8 cellular contexts compared by ENCODE assay signal in genomic region chr20:47357296-47358051, GRCh38. TPM values are rescaled to one million over a fixed set of nuclear protein-coding genes. Genes with fewer than 3 reads are reported as not detected.
DNase-seq lines count a peak whose midpoint lies in the region; ATAC-seq and TF ChIP-seq lines count a peak whose summit lies in the region.

No MANE protein-coding gene starts in this region.

- H3K4me3 ChIP-seq in BJ (ENCODE audit: low read depth, low read length) = no peak overlapping the region
- H3K4me3 ChIP-seq in HL-60 (replicated peaks; ENCODE audit: insufficient read depth, low read length) = no peak overlapping the region
- peak overlapping the region; percentile 69 for H3K4me3 ChIP-seq in OCI-LY3 (ENCODE audit: low read length)

- peaks cover 65% of the 10 kb centered on the region for H3K4me1 ChIP-seq in OCI-LY3 (ENCODE audit: low read length)

- H3K9ac ChIP-seq in OCI-LY3 (ENCODE audit: low read length) = peak overlapping the region; percentile 93

- peaks cover 3 to 59% (median 46%) of the 10 kb centered on the region in 4 donors for H3K4me1 Mint-ChIP-seq in naive thymus-derived CD8-positive, alpha-beta T cell
- peaks cover 83% of the 10 kb centered on the region for H3K4me1 Mint-ChIP-seq in stimulated activated memory B cell treated with anti-CD40 and anti-IgM and Interleukin-4, amounts not matched to agents 10 μg/mL and 1 μg/mL and 100 μg/mL, for 72 hours

- peak overlapping the region; percentile 43 for H2AFZ ChIP-seq in OCI-LY3 (ENCODE audit: low read depth, low read length)

- peak; percentile 67 for DNase-seq in BJ (ENCODE audit: low read depth)
- DNase-seq in HL-60 (ENCODE audit: low read depth in 1 of 2, low spot score in 1 of 2) = peak; percentile 91 to 95
- peak; percentile 82 to 83 for DNase-seq in activated T-cell treated with anti-CD3 and anti-CD28 coated beads, Interleukin-2, amount 50 U/mL, for 48 hours
- peak; percentile 88 for DNase-seq in fibroblast of gingiva (ENCODE audit: low read depth)
- peak; percentile 40 to 79 (median 62) for DNase-seq in naive thymus-derived CD8-positive, alpha-beta T cell

- peak overlapping the region; percentile 74 for H3K4me2 ChIP-seq in OCI-LY3 (ENCODE audit: low read length)

- CTCF ChIA-PET in BJ (lab: Yijun Ruan, JAX) = interaction anchor here (2.0 to 8.5 kb wide), 3 partner anchors 27 to 85 kb away, joined by 7 to 68 read pairs (median 26); no protein-coding TSS in a partner anchor

- H3K27me3 ChIP-seq in BJ (ENCODE audit: control insufficient read depth, insufficient read depth, low read length) (no peaks in the 10 kb centered on the region), HL-60 (ENCODE audit: insufficient read depth, poor library complexity, severe bottlenecking) (no peaks in the 10 kb centered on the region), OCI-LY3 (ENCODE audit: low read depth, low read length) (no peaks in the 10 kb centered on the region)

- no peaks in the 10 kb centered on the region for H3K27me3 Mint-ChIP-seq in naive thymus-derived CD8-positive, alpha-beta T cell
- no peaks in the 10 kb centered on the region for H3K27me3 Mint-ChIP-seq in stimulated activated memory B cell treated with anti-CD40 and anti-IgM and Interleukin-4, amounts not matched to agents 10 μg/mL and 1 μg/mL and 100 μg/mL, for 72 hours

- peak overlapping the region in 7 of 10 donors; percentile 85 to 97 (median 92) for H3K4me3 Mint-ChIP-seq in naive thymus-derived CD8-positive, alpha-beta T cell
- no peak overlapping the region for H3K4me3 Mint-ChIP-seq in stimulated activated memory B cell treated with anti-CD40 and anti-IgM and Interleukin-4, amounts not matched to agents 10 μg/mL and 1 μg/mL and 100 μg/mL, for 72 hours

- H3K9me3 ChIP-seq in OCI-LY3 (ENCODE audit: insufficient read depth, low read length) = no peaks in the 10 kb centered on the region

- H3K36me3 Mint-ChIP-seq in naive thymus-derived CD8-positive, alpha-beta T cell = peaks cover 0 to 2% (median 0%) of the 10 kb centered on the region in 3 donors
- no peaks in the 10 kb centered on the region for H3K36me3 Mint-ChIP-seq in stimulated activated memory B cell treated with anti-CD40 and anti-IgM and Interleukin-4, amounts not matched to agents 10 μg/mL and 1 μg/mL and 100 μg/mL, for 72 hours

- H3K9me3 Mint-ChIP-seq in naive thymus-derived CD8-positive, alpha-beta T cell = no peaks in the 10 kb centered on the region
- no peaks in the 10 kb centered on the region for H3K9me3 Mint-ChIP-seq in stimulated activated memory B cell treated with anti-CD40 and anti-IgM and Interleukin-4, amounts not matched to agents 10 μg/mL and 1 μg/mL and 100 μg/mL, for 72 hours

- ATAC-seq in GM19372 (IDR thresholded peaks at IDR 0.05; ENCODE audit: low read depth, unreplicated experiment) = peak; percentile 56
- ATAC-seq in naive thymus-derived CD8-positive, alpha-beta T cell = peak; percentile 41 to 44
- ATAC-seq in stimulated activated memory B cell treated with anti-CD40 and anti-IgM and Interleukin-4, amounts not matched to agents 10 μg/mL and 1 μg/mL and 100 μg/mL, for 72 hours = peak; percentile 78

- peak overlapping the region; percentile 100 for H3K27ac ChIP-seq in HL-60 (replicated peaks)
- H3K27ac ChIP-seq in OCI-LY3 (ENCODE audit: low read length) = peak overlapping the region; percentile 92

- peaks cover 36% of the 10 kb centered on the region for H3K79me2 ChIP-seq in OCI-LY3 (ENCODE audit: low read length)

- TF ChIP-seq CTCF in BJ (IDR thresholded peaks at IDR 0.05; ENCODE audit: insufficient read depth, low read depth, low read length) (no peak), HL-60 (IDR thresholded peaks at IDR 0.05; ENCODE audit: insufficient read depth, low read length) (no peak), OCI-LY3 (IDR thresholded peaks at IDR 0.05; ENCODE audit: low read depth, low read length) (no peak)

- H3K36me3 ChIP-seq in BJ (ENCODE audit: control insufficient read depth, insufficient read depth, low read length) = no peaks in the 10 kb centered on the region
- H3K36me3 ChIP-seq in OCI-LY3 (replicated peaks; ENCODE audit: low read depth, low read length) = peaks cover 2% of the 10 kb centered on the region

- no peaks in the 10 kb centered on the region for H4K20me1 ChIP-seq in OCI-LY3 (ENCODE audit: insufficient read depth, low read length)

- peak overlapping the region in 8 of 10 donors; percentile 98 to 100 (median 99) for H3K27ac Mint-ChIP-seq in naive thymus-derived CD8-positive, alpha-beta T cell
- no peak overlapping the region for H3K27ac Mint-ChIP-seq in stimulated activated memory B cell treated with anti-CD40 and anti-IgM and Interleukin-4, amounts not matched to agents 10 μg/mL and 1 μg/mL and 100 μg/mL, for 72 hours

- POLR2A ChIA-PET in BJ (lab: Charles Lee) = interaction anchor here (1.1 kb wide), 1 partner anchor 40 kb away, joined by 6 read pairs; no protein-coding TSS in a partner anchor
- POLR2A ChIA-PET in naive thymus-derived CD8-positive, alpha-beta T cell (lab: Charles Lee) = interaction anchor here (0.6 to 5.3 kb wide), 15 partner anchors 7 to 1594 kb away, joined by 3 to 44 read pairs (median 5); partner anchors contain the start of genes NCOA3 and ZNF335

RNA-seq across cellular contexts. Expression of gene ZMYND8, which starts 1.0 kb away (rescaled TPM):
- polyA plus RNA-seq in BJ (2011; rRNA removed) = 11.8 and 12.7 TPM in 2 replicates
- 13.3 and 14.7 TPM in 2 replicates for polyA minus RNA-seq in BJ (2011; rRNA and poly(A)+ RNA removed)
- total RNA-seq in naive thymus-derived CD8-positive, alpha-beta T cell = 10 to 100 TPM; 61.8 to 67.8 TPM
- 10 to 100 TPM in 2 of 3 donors, 1 to 10 TPM in 1; 8.9 to 20.4 (median 13.5) TPM for polyA plus RNA-seq in naive thymus-derived CD8-positive, alpha-beta T cell
